Comparison of ENCODE assay signal across 20 cellular contexts in genomic region chr9:99811172-99811571, GRCh38. TPM values are rescaled to one million over a fixed set of nuclear protein-coding genes. Genes with fewer than 3 reads are reported as not detected.
DNase-seq lines count a peak whose midpoint lies in the region; ATAC-seq, FAIRE-seq and TF ChIP-seq lines count a peak whose summit lies in the region.
"Had no signal": no experiment of that assay in that cellular context is flagged by ENCODE, and none has a peak within 500 bp of the region (broad histone marks: within the 10 kb centered on the region; RNA-seq: fewer than 3 reads in every experiment).

No MANE protein-coding gene starts in this region.

- H3K9me3 Mint-ChIP-seq in activated T-helper 1 cell treated with anti-CD3 and anti-CD28 coated beads, Interleukin-12 subunit alpha, Interleukin-12 subunit beta, Interleukin-2, Interleukin-4 antibody, amounts not matched to agents 30 ng/mL and 10 ng/mL and 1 ng/mL, durations not matched to agents 14 hours and 24 hours and 36 hours = no peaks in the 10 kb centered on the region
- H3K9me3 Mint-ChIP-seq: endodermal cell; T-helper 1 cell treated with Interleukin-12 subunit alpha and Interleukin-12 subunit beta and Interleukin-4 antibody, amounts not matched to agents 30 μg/mL and 1 μg/mL, for 36 hours had no signal

- peak; percentile 45 for FAIRE-seq in GM19239 (lab: Jason Lieb, UNC)
- FAIRE-seq: astrocyte had no signal

- no peak for TF ChIP-seq POLR2A in esophagus muscularis mucosa (IDR thresholded peaks at IDR 0.05; ENCODE audit: low read depth)

- WGBS in esophagus muscularis mucosa = 25% methylated on average over 1 of the region's 1 CpG

- H3K27ac ChIP-seq in WERI-Rb-1 (no peak overlapping the region), esophagus muscularis mucosa (replicated peaks in 1 of 4) (no peak overlapping the region)
- H3K27ac ChIP-seq: BLaER1, PC-9, right atrium auricular region had no signal

- DNase-seq in NCI-H2107 treated with DMSO at 0.1 percent for 48 hours (lab: John Stamatoyannopoulos, UW; ENCODE audit: unreplicated experiment) = peak; percentile 51
- no peak for DNase-seq in NCI-H2107 (lab: John Stamatoyannopoulos, UW)
- DNase-seq in GM19239 (ENCODE audit: insufficient read length, low spot score) = no peak
- DNase-seq in activated T-helper 1 cell treated with anti-CD3 and anti-CD28 coated beads, Interleukin-12 subunit alpha, Interleukin-12 subunit beta, Interleukin-2, Interleukin-4 antibody, amounts not matched to agents 30 ng/mL and 10 ng/mL and 1 ng/mL, durations not matched to agents 14 hours and 24 hours and 36 hours (ENCODE audit: low spot score) = no peak
- DNase-seq in WERI-Rb-1 = no peak
- no peak for DNase-seq in esophagus muscularis mucosa (ENCODE audit: extremely low spot score)
- DNase-seq: activated CD4-positive, CD25-positive, alpha-beta regulatory T cell; activated gamma-delta T cell treated with Interleukin-2 at 50 U/mL for 16 hours; endodermal cell; HCEC 1CT; left ventricle myocardium superior; PC-9; stimulated activated naive CD4-positive, alpha-beta T cell; trophoblast cell had no signal

- peak overlapping the region; percentile 60 for H3K27ac Mint-ChIP-seq in activated T-helper 1 cell treated with anti-CD3 and anti-CD28 coated beads, Interleukin-12 subunit alpha, Interleukin-12 subunit beta, Interleukin-2, Interleukin-4 antibody, amounts not matched to agents 30 ng/mL and 10 ng/mL and 1 ng/mL, durations not matched to agents 14 hours and 24 hours and 36 hours
- H3K27ac Mint-ChIP-seq: endodermal cell; T-helper 1 cell treated with Interleukin-12 subunit alpha and Interleukin-12 subunit beta and Interleukin-4 antibody, amounts not matched to agents 30 μg/mL and 1 μg/mL, for 36 hours had no signal

- peaks cover 0 to 14% (median 2%) of the 10 kb centered on the region in 4 donors for H3K4me1 ChIP-seq in esophagus muscularis mucosa
- H3K4me1 ChIP-seq: BLaER1 had no signal

- TF ChIP-seq CTCF in WERI-Rb-1 (IDR thresholded peaks at IDR 0.05; ENCODE audit: low read depth, low read length) = no peak
- TF ChIP-seq CTCF in esophagus muscularis mucosa (IDR thresholded peaks at IDR 0.05) = no peak

- no peaks in the 10 kb centered on the region for H3K36me3 ChIP-seq in WERI-Rb-1
- H3K36me3 ChIP-seq in esophagus muscularis mucosa = no peaks in the 10 kb centered on the region
- H3K36me3 ChIP-seq: BLaER1, right atrium auricular region had no signal

- H3K4me1 Mint-ChIP-seq in activated T-helper 1 cell treated with anti-CD3 and anti-CD28 coated beads, Interleukin-12 subunit alpha, Interleukin-12 subunit beta, Interleukin-2, Interleukin-4 antibody, amounts not matched to agents 30 ng/mL and 10 ng/mL and 1 ng/mL, durations not matched to agents 14 hours and 24 hours and 36 hours (ENCODE audit: low read depth) = peaks cover 44% of the 10 kb centered on the region

- peak; percentile 26 for ATAC-seq in HG02885 (IDR thresholded peaks at IDR 0.05; ENCODE audit: poor library complexity, unreplicated experiment)
- no peak for ATAC-seq in GM21576 (IDR thresholded peaks at IDR 0.05; ENCODE audit: unreplicated experiment)
- ATAC-seq: left ventricle myocardium superior had no signal

- TF ChIP-seq EP300 in esophagus muscularis mucosa (IDR thresholded peaks at IDR 0.05) = no peak

- H3K9me3 ChIP-seq in WERI-Rb-1 (ENCODE audit: severe bottlenecking) (no peaks in the 10 kb centered on the region), esophagus muscularis mucosa (no peaks in the 10 kb centered on the region)
- H3K9me3 ChIP-seq: BLaER1, right atrium auricular region had no signal

- no peak overlapping the region for H3K4me3 Mint-ChIP-seq in activated T-helper 1 cell treated with anti-CD3 and anti-CD28 coated beads, Interleukin-12 subunit alpha, Interleukin-12 subunit beta, Interleukin-2, Interleukin-4 antibody, amounts not matched to agents 30 ng/mL and 10 ng/mL and 1 ng/mL, durations not matched to agents 14 hours and 24 hours and 36 hours
- H3K4me3 Mint-ChIP-seq: endodermal cell; T-helper 1 cell treated with Interleukin-12 subunit alpha and Interleukin-12 subunit beta and Interleukin-4 antibody, amounts not matched to agents 30 μg/mL and 1 μg/mL, for 36 hours had no signal

- peaks cover 43% of the 10 kb centered on the region for H3K27me3 Mint-ChIP-seq in activated T-helper 1 cell treated with anti-CD3 and anti-CD28 coated beads, Interleukin-12 subunit alpha, Interleukin-12 subunit beta, Interleukin-2, Interleukin-4 antibody, amounts not matched to agents 30 ng/mL and 10 ng/mL and 1 ng/mL, durations not matched to agents 14 hours and 24 hours and 36 hours (ENCODE audit: insufficient read depth)

- H3K36me3 Mint-ChIP-seq in activated T-helper 1 cell treated with anti-CD3 and anti-CD28 coated beads, Interleukin-12 subunit alpha, Interleukin-12 subunit beta, Interleukin-2, Interleukin-4 antibody, amounts not matched to agents 30 ng/mL and 10 ng/mL and 1 ng/mL, durations not matched to agents 14 hours and 24 hours and 36 hours (ENCODE audit: low read depth) = no peaks in the 10 kb centered on the region

- H3K27me3 ChIP-seq in WERI-Rb-1 (ENCODE audit: insufficient read depth, low read depth, severe bottlenecking) (no peaks in the 10 kb centered on the region), esophagus muscularis mucosa (no peaks in the 10 kb centered on the region)
- H3K27me3 ChIP-seq: BLaER1, right atrium auricular region had no signal

- intact Hi-C loops in activated T-helper 1 cell treated with anti-CD3 and anti-CD28 coated beads, Interleukin-12 subunit alpha, Interleukin-12 subunit beta, Interleukin-2, Interleukin-4 antibody, amounts not matched to agents 30 ng/mL and 10 ng/mL and 1 ng/mL, durations not matched to agents 14 hours and 24 hours and 36 hours (cut with micrococcal nuclease) = loop anchor here (1.0 to 10.0 kb wide), 10 partner anchors 8 to 786 kb away; partner anchors contain the start of gene TEX10
- intact Hi-C loops in esophagus muscularis mucosa (cut with DNase I) = loop anchor here (10.0 kb wide), 1 partner anchor 784 kb away; no protein-coding TSS in a partner anchor

- H3K4me3 ChIP-seq in WERI-Rb-1 (ENCODE audit: low read depth, low read length) (no peak overlapping the region), esophagus muscularis mucosa (no peak overlapping the region)
- H3K4me3 ChIP-seq: BLaER1, PC-9, right atrium auricular region had no signal

RNA-seq across cellular contexts. Expression of gene NR4A3, which starts 10.5 kb away (rescaled TPM):
- total RNA-seq in activated T-helper 1 cell treated with anti-CD3 and anti-CD28 coated beads, Interleukin-12 subunit alpha, Interleukin-12 subunit beta, Interleukin-2, Interleukin-4 antibody, amounts not matched to agents 30 ng/mL and 10 ng/mL and 1 ng/mL, durations not matched to agents 14 hours and 24 hours and 36 hours = 68.6 and 69.5 TPM in 2 replicates
- total RNA-seq in esophagus muscularis mucosa = 10 to 100 TPM in 1 of 4 donors, 1 to 10 TPM in 3; 1.2 to 17.4 (median 1.9) TPM
- total RNA-seq: PC-9 had no signal
